Comparison of ENCODE assay signal across 28 cellular contexts in the genomic region with DNA sequence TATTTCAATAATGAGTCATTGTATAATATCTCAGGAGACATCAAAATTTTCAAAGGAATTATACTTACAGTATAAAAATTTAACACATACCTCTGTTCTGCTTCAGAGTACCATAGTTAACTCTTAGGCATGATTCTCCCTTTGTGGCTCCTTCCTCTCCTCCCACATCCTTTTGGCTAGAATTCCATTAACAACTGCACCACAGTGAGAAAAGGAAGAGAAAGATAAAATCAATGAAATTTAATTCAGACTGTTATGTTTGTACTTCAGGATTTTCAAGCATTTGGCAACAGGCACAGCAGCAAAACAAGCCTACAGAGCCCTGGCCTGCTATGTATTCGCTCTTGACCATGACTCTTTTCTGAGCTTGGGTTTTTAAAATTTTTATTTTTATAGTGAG. TPM values are rescaled to one million over a fixed set of nuclear protein-coding genes. Genes with fewer than 3 reads are reported as not detected.
DNase-seq lines count a peak whose midpoint lies in the region; ATAC-seq and TF ChIP-seq lines count a peak whose summit lies in the region.
"Had no signal": no experiment of that assay in that cellular context is flagged by ENCODE, and none has a peak within 500 bp of the region (broad histone marks: within the 10 kb centered on the region; RNA-seq: fewer than 3 reads in every experiment).

No MANE protein-coding gene starts in this region.

- no peaks in the 10 kb centered on the region for H3K9me1 ChIP-seq in IMR-90 (ENCODE audit: insufficient read depth, low read length)

- H3K4me3 Mint-ChIP-seq in activated T-helper 2 cell treated with anti-CD3 and anti-CD28 coated beads, Interferon-gamma antibody, Interleukin-2, Interleukin-4, amounts not matched to agents 10 μg/mL and 5 μg/mL and 100 μg/mL, durations not matched to agents 14 hours and 24 hours and 36 hours (ENCODE audit: low read depth): no peak overlapping the region
- H3K4me3 Mint-ChIP-seq: activated naive CD8-positive, alpha-beta T cell treated with anti-CD3 and anti-CD28 coated beads, Interleukin-2, amount 10 ng/mL, durations not matched to agents 7 days and 5 days; brain; CD4-positive, alpha-beta memory T cell; neural progenitor cell; stimulated activated naive CD8-positive, alpha-beta T cell treated with anti-CD3 and anti-CD28 coated beads, Interleukin-15, Interleukin-2, amounts not matched to agents 100 ng/mL and 50 ng/mL, for 24 hours had no signal

- H3K18ac ChIP-seq in IMR-90 (ENCODE audit: low read depth, low read length): no peak overlapping the region; the same call in 1 of the 2 replicates

- DNase-seq in IMR-90 (peak; percentile 46), amniotic epithelial cell (ENCODE audit: low read depth) (peak; percentile 30), inferior parietal cortex (ENCODE audit: extremely low spot score) (peak; percentile 27), NCI-H1092 treated with DMSO at 0.1 percent for 48 hours (lab: John Stamatoyannopoulos, UW) (no peak), BE2C (no peak)
- no peak for DNase-seq in activated T-helper 2 cell treated with anti-CD3 and anti-CD28 coated beads, Interferon-gamma antibody, Interleukin-2, Interleukin-4, amounts not matched to agents 10 μg/mL and 5 μg/mL and 100 μg/mL, durations not matched to agents 14 hours and 24 hours and 36 hours (ENCODE audit: low spot score)
- no peak for DNase-seq in stimulated activated CD4-positive, alpha-beta T cell treated with anti-CD3 and anti-CD28 coated beads, Interleukin-2, amount 100 ng/mL, for 24 hours
- DNase-seq: activated CD4-positive, CD25-positive, alpha-beta regulatory T cell treated with anti-CD3 and anti-CD28 coated beads, Interleukin-2, amount 50 U/mL, for 72 hours; activated effector memory CD4-positive, alpha-beta T cell treated with Interleukin-2 at 50 U/mL for 16 hours; activated naive CD8-positive, alpha-beta T cell treated with anti-CD3 and anti-CD28 coated beads, Interleukin-2, amount 10 ng/mL, durations not matched to agents 7 days and 5 days; activated T-cell treated with anti-CD3 and anti-CD28 coated beads for 4 hours; CD4-positive, alpha-beta memory T cell; effector CD4-positive, alpha-beta T cell; heart right ventricle; left cardiac atrium; mammary epithelial cell; MM.1S; NCI-H1436; NCI-H2081 treated with DMSO at 0.1 percent for 48 hours; NCI-H748 treated with DMSO at 0.1 percent for 48 hours; RPMI8226; T-helper 2 cell; uterus had no signal

- no peak overlapping the region for H4K5ac ChIP-seq in IMR-90 (ENCODE audit: low read depth, low read length)

- BruUV-seq in IMR-90 (replicated peaks; lab: Mats Ljungman, UMichigan): no TSS peak

- H3K4me1 ChIP-seq in IMR-90 (ENCODE audit: control insufficient read depth, insufficient read depth, low read length) (peaks cover 2% of the 10 kb centered on the region; the same call in 1 of the 2 replicates), BE2C (no peaks in the 10 kb centered on the region)
- H3K4me1 ChIP-seq: neural progenitor cell, prostate gland, uterus had no signal

- H3K79me1 ChIP-seq in IMR-90 (ENCODE audit: low read depth in 1 of 2, low read length in 2 of 2): no peaks in the 10 kb centered on the region

- H3K27me3 ChIP-seq in IMR-90 (ENCODE audit: control insufficient read depth, insufficient read depth, low read length) (no peaks in the 10 kb centered on the region), BE2C (no peaks in the 10 kb centered on the region)
- H3K27me3 ChIP-seq: heart right ventricle, neural progenitor cell, uterus had no signal

- no peak for TF ChIP-seq POLR2A in IMR-90 (IDR thresholded peaks at IDR 0.05; ENCODE audit: low read depth, low read length)

- no peak overlapping the region for H2AK5ac ChIP-seq in IMR-90 (ENCODE audit: low read depth, low read length)

- H3K9ac ChIP-seq in IMR-90 (ENCODE audit: low read depth, low read length): no peak overlapping the region
- H3K9ac ChIP-seq: neural progenitor cell had no signal

- H3K9me3 Mint-ChIP-seq in activated T-helper 2 cell treated with anti-CD3 and anti-CD28 coated beads, Interferon-gamma antibody, Interleukin-2, Interleukin-4, amounts not matched to agents 10 μg/mL and 5 μg/mL and 100 μg/mL, durations not matched to agents 14 hours and 24 hours and 36 hours: no peaks in the 10 kb centered on the region
- H3K9me3 Mint-ChIP-seq: neural progenitor cell; stimulated activated naive CD8-positive, alpha-beta T cell treated with anti-CD3 and anti-CD28 coated beads, Interleukin-15, Interleukin-2, amounts not matched to agents 100 ng/mL and 50 ng/mL, for 24 hours had no signal

- no peak overlapping the region for H4K91ac ChIP-seq in IMR-90 (ENCODE audit: insufficient read depth, low read depth, low read length)

- no peak overlapping the region for H2BK20ac ChIP-seq in IMR-90 (ENCODE audit: low read depth, low read length)

- no peaks in the 10 kb centered on the region for H3K36me3 ChIP-seq in IMR-90 (ENCODE audit: control insufficient read depth, insufficient read depth, low read length)
- no peaks in the 10 kb centered on the region for H3K36me3 ChIP-seq in BE2C
- H3K36me3 ChIP-seq: heart right ventricle, neural progenitor cell, prostate gland, uterus had no signal

- no CpG with 5 or more reads among the region's 1 CpG for WGBS in IMR-90 (ENCODE audit: extremely low coverage in 2 of 2, insufficient read length in 1 of 2), 2 experiments

- no peak overlapping the region for H3K27ac ChIP-seq in IMR-90 (ENCODE audit: insufficient read depth, low read length)
- H3K27ac ChIP-seq: heart right ventricle, neural progenitor cell, prostate gland, SK-N-MC, uterus had no signal

- H3K4me1 Mint-ChIP-seq in activated T-helper 2 cell treated with anti-CD3 and anti-CD28 coated beads, Interferon-gamma antibody, Interleukin-2, Interleukin-4, amounts not matched to agents 10 μg/mL and 5 μg/mL and 100 μg/mL, durations not matched to agents 14 hours and 24 hours and 36 hours (ENCODE audit: low read depth): no peaks in the 10 kb centered on the region
- H3K4me1 Mint-ChIP-seq: activated naive CD8-positive, alpha-beta T cell treated with anti-CD3 and anti-CD28 coated beads, Interleukin-2, amount 10 ng/mL, durations not matched to agents 7 days and 5 days; CD4-positive, alpha-beta memory T cell had no signal

- no peak overlapping the region for H3K23ac ChIP-seq in IMR-90 (ENCODE audit: low read depth, low read length)

- no peak overlapping the region for H2BK15ac ChIP-seq in IMR-90 (ENCODE audit: low read depth, low read length)

- no peaks in the 10 kb centered on the region for H3K36me3 Mint-ChIP-seq in activated T-helper 2 cell treated with anti-CD3 and anti-CD28 coated beads, Interferon-gamma antibody, Interleukin-2, Interleukin-4, amounts not matched to agents 10 μg/mL and 5 μg/mL and 100 μg/mL, durations not matched to agents 14 hours and 24 hours and 36 hours (ENCODE audit: low read depth)
- H3K36me3 Mint-ChIP-seq: activated naive CD8-positive, alpha-beta T cell treated with anti-CD3 and anti-CD28 coated beads, Interleukin-2, amount 10 ng/mL, durations not matched to agents 7 days and 5 days; brain; CD4-positive, alpha-beta memory T cell; neural progenitor cell had no signal

- no peaks in the 10 kb centered on the region for H4K20me1 ChIP-seq in IMR-90 (ENCODE audit: insufficient read depth, low read length)

- dilution Hi-C loops in IMR-90 (cut with HindIII; ENCODE audit: low sequenced_read_pairs, unreplicated experiment): no loop called here

- H3K14ac ChIP-seq in IMR-90 (replicated peaks; ENCODE audit: low read depth, low read length): no peak overlapping the region

- peak; percentile 57 for ATAC-seq in IMR-90 (ENCODE audit: low read depth)

- H3K4me3 ChIP-seq in IMR-90 (ENCODE audit: insufficient read depth, low read depth, low read length): no peak overlapping the region
- no peak overlapping the region for H3K4me3 ChIP-seq in BE2C (ENCODE audit: low read depth, low read length)
- H3K4me3 ChIP-seq: heart right ventricle, neural progenitor cell, prostate gland, SK-N-MC, uterus had no signal

- H2AFZ ChIP-seq in IMR-90 (replicated peaks; ENCODE audit: low read length, poor library complexity): no peak overlapping the region

- intact Hi-C loops in IMR-90 (cut with micrococcal nuclease): no loop called here
- intact Hi-C loops in activated T-helper 2 cell treated with anti-CD3 and anti-CD28 coated beads, Interferon-gamma antibody, Interleukin-2, Interleukin-4, amounts not matched to agents 10 μg/mL and 5 μg/mL and 100 μg/mL, durations not matched to agents 14 hours and 24 hours and 36 hours (cut with micrococcal nuclease): no loop called here

- no peak overlapping the region for H3K27ac Mint-ChIP-seq in activated T-helper 2 cell treated with anti-CD3 and anti-CD28 coated beads, Interferon-gamma antibody, Interleukin-2, Interleukin-4, amounts not matched to agents 10 μg/mL and 5 μg/mL and 100 μg/mL, durations not matched to agents 14 hours and 24 hours and 36 hours
- H3K27ac Mint-ChIP-seq: activated naive CD8-positive, alpha-beta T cell treated with anti-CD3 and anti-CD28 coated beads, Interleukin-2, amount 10 ng/mL, durations not matched to agents 7 days and 5 days; brain; CD4-positive, alpha-beta memory T cell; neural progenitor cell; stimulated activated naive CD8-positive, alpha-beta T cell treated with anti-CD3 and anti-CD28 coated beads, Interleukin-15, Interleukin-2, amounts not matched to agents 100 ng/mL and 50 ng/mL, for 24 hours had no signal

- CTCF ChIA-PET in IMR-90 (lab: Yijun Ruan, JAX): no interaction called here

- TF ChIP-seq CTCF in IMR-90 (conservative IDR thresholded peaks at IDR 0.05; ENCODE audit: low read depth, low read length) (no peak), BE2C (IDR thresholded peaks at IDR 0.05; ENCODE audit: low read depth, low read length) (no peak)

- no peak overlapping the region for H3K56ac ChIP-seq in IMR-90 (ENCODE audit: extremely low read depth, insufficient read depth, low read length)

- H3K27me3 Mint-ChIP-seq in activated T-helper 2 cell treated with anti-CD3 and anti-CD28 coated beads, Interferon-gamma antibody, Interleukin-2, Interleukin-4, amounts not matched to agents 10 μg/mL and 5 μg/mL and 100 μg/mL, durations not matched to agents 14 hours and 24 hours and 36 hours (ENCODE audit: low read depth): peaks cover 24% of the 10 kb centered on the region
- H3K27me3 Mint-ChIP-seq: brain had no signal

- no peak overlapping the region for H2BK5ac ChIP-seq in IMR-90 (ENCODE audit: low read depth, low read length, poor library complexity, severe bottlenecking)

- H3K9me3 ChIP-seq in IMR-90 (ENCODE audit: control insufficient read depth, insufficient read depth, low read length) (peaks cover 3% of the 10 kb centered on the region; the same call in 1 of the 2 replicates), BE2C (no peaks in the 10 kb centered on the region)
- H3K9me3 ChIP-seq: prostate gland, uterus had no signal

- H3K4ac ChIP-seq in IMR-90 (ENCODE audit: low read depth, low read length): no peak overlapping the region

- H2BK120ac ChIP-seq in IMR-90 (ENCODE audit: low read depth, low read length): no peak overlapping the region

- in situ Hi-C loops in IMR-90 (cut with MboI; ENCODE audit: low sequenced_read_pairs): no loop called here

- H4K8ac ChIP-seq in IMR-90 (ENCODE audit: low read depth in 2 of 2, low read length in 2 of 2): no peak overlapping the region

- H3K4me2 ChIP-seq in IMR-90 (ENCODE audit: low read depth, low read length): no peak overlapping the region
- H3K4me2 ChIP-seq: neural progenitor cell had no signal

- TF ChIP-seq RAD21 in IMR-90 (IDR thresholded peaks at IDR 0.05; ENCODE audit: low read length): no peak

- POLR2A ChIA-PET in IMR-90 (lab: Charles Lee; ENCODE audit: unreplicated experiment): no interaction called here

- no peak overlapping the region for H2AK9ac ChIP-seq in IMR-90 (replicated peaks; ENCODE audit: low read depth, low read length, poor library complexity)

RNA-seq across cellular contexts. Expression of gene SGIP1, which starts 57.2 kb away (rescaled TPM):
- 27.1 and 43.6 TPM in 2 replicates for total RNA-seq in IMR-90 (2012; rRNA removed)
- 40.7 and 42.7 TPM in 2 replicates for polyA plus RNA-seq in IMR-90 (2012; rRNA removed)
- 8.9 and 10.9 TPM in 2 replicates for polyA plus RNA-seq in IMR-90 (2012; cell fraction: cytosol; rRNA removed)
- 69.0 and 361 TPM in 2 replicates for polyA plus RNA-seq in IMR-90 (2012; cell fraction: nucleus; rRNA removed; ENCODE audit: low replicate concordance)
- total RNA-seq in activated T-helper 2 cell treated with anti-CD3 and anti-CD28 coated beads, Interferon-gamma antibody, Interleukin-2, Interleukin-4, amounts not matched to agents 10 μg/mL and 5 μg/mL and 100 μg/mL, durations not matched to agents 14 hours and 24 hours and 36 hours: not detected in 2 replicates
- polyA plus RNA-seq in BE2C (2012; ENCODE audit: insufficient read depth, insufficient read length, low read depth): 13.6 TPM
- total RNA-seq: activated naive CD8-positive, alpha-beta T cell treated with anti-CD3 and anti-CD28 coated beads, Interleukin-2, amount 10 ng/mL, durations not matched to agents 7 days and 5 days; CD4-positive, alpha-beta memory T cell; mammary epithelial cell had no signal
- polyA plus RNA-seq: CD4-positive, alpha-beta memory T cell had no signal

Comparison
In these comparisons a context has a peak if more than half of its experiments do, and no peak if none do; other contexts are left out.
1. DNase-seq: peak in IMR-90 (single experiment), amniotic epithelial cell (single experiment) and inferior parietal cortex (single experiment); none in activated T-helper 2 cell treated with anti-CD3 and anti-CD28 coated beads, Interferon-gamma antibody, Interleukin-2, Interleukin-4, amounts not matched to agents 10 μg/mL and 5 μg/mL and 100 μg/mL, durations not matched to agents 14 hours and 24 hours and 36 hours (single experiment), stimulated activated CD4-positive, alpha-beta T cell treated with anti-CD3 and anti-CD28 coated beads, Interleukin-2, amount 100 ng/mL, for 24 hours (0 of 2), NCI-H1092 treated with DMSO at 0.1 percent for 48 hours (single experiment) and BE2C (single experiment).
2. RNA of gene SGIP1, which starts 57.2 kb away (total RNA-seq): 27.1 to 43.6 TPM in IMR-90; not detected in activated T-helper 2 cell treated with anti-CD3 and anti-CD28 coated beads, Interferon-gamma antibody, Interleukin-2, Interleukin-4, amounts not matched to agents 10 μg/mL and 5 μg/mL and 100 μg/mL, durations not matched to agents 14 hours and 24 hours and 36 hours; every median in the first group is over 10 times any median in the second.